ENCODE assay signal across 9 cellular contexts in the genomic region with DNA sequence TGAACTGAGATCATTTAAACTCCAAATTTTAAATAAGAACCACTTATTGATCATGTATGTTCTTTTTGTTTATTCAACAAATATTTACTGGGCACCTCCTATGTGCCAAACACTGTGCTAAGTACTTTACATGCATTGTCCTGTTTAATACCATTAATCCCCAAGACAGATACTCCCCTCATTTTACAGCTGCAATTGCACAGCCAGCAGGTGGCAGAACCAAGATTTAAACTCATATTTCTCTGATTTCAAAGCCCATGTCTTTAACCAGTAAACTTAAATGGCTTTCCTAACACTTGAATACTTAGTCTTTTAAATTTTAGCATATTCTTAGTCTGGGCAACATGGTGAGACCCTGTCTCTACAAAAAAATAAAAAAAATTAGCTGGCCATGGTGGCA. TPM values are rescaled to one million over a fixed set of nuclear protein-coding genes. Genes with fewer than 3 reads are reported as not detected.
DNase-seq lines count a peak whose midpoint lies in the region; ATAC-seq and TF ChIP-seq lines count a peak whose summit lies in the region.
"Had no signal": no experiment of that assay in that cellular context is flagged by ENCODE, and none has a peak within 500 bp of the region (broad histone marks: within the 10 kb centered on the region; RNA-seq: fewer than 3 reads in every experiment).

No MANE protein-coding gene starts in this region.

- TF ChIP-seq RAD21 in HCT116 (IDR thresholded peaks at IDR 0.05; ENCODE audit: low read depth), result peak; percentile 48

- H3K36me3 ChIP-seq in CD4-positive, CD25-positive, alpha-beta regulatory T cell (ENCODE audit: control insufficient read depth, insufficient read depth, low read length), result no peaks in the 10 kb centered on the region
- no peaks in the 10 kb centered on the region; a peak in 2 of 4 replicates for H3K36me3 ChIP-seq in HCT116 (ENCODE audit: control insufficient read depth in 1 of 2, insufficient read depth in 2 of 2, low read length in 2 of 2)

- no peak overlapping the region for H2AFZ ChIP-seq in HCT116 (ENCODE audit: low read depth, low read length, poor library complexity, severe bottlenecking)

- H3K4me1 Mint-ChIP-seq in CD4-positive, CD25-positive, alpha-beta regulatory T cell, result peaks cover 0 to 11% (median 2%) of the 10 kb centered on the region in 4 donors
- H3K4me1 Mint-ChIP-seq: stimulated activated naive CD8-positive, alpha-beta T cell treated with anti-CD3 and anti-CD28 coated beads, Interleukin-15, amount 100 ng/mL, for 72 hours had no signal

- intact Hi-C loops in HCT116 (cut with micrococcal nuclease), result loop anchor here (2.0 to 5.0 kb wide), 3 partner anchors 264 to 378 kb away; no protein-coding TSS in a partner anchor

- H3K9me3 Mint-ChIP-seq in CD4-positive, CD25-positive, alpha-beta regulatory T cell, result no peaks in the 10 kb centered on the region
- H3K9me3 Mint-ChIP-seq: stimulated activated naive CD8-positive, alpha-beta T cell treated with anti-CD3 and anti-CD28 coated beads, Interleukin-15, amount 100 ng/mL, for 72 hours had no signal

- H3K36me3 Mint-ChIP-seq in CD4-positive, CD25-positive, alpha-beta regulatory T cell, result peaks cover 21% of the 10 kb centered on the region

- no peak overlapping the region for H3K4me3 Mint-ChIP-seq in CD4-positive, CD25-positive, alpha-beta regulatory T cell
- H3K4me3 Mint-ChIP-seq: stimulated activated naive CD8-positive, alpha-beta T cell treated with anti-CD3 and anti-CD28 coated beads, Interleukin-15, amount 100 ng/mL, for 72 hours had no signal

- no peaks in the 10 kb centered on the region for H3K27me3 ChIP-seq in CD4-positive, CD25-positive, alpha-beta regulatory T cell (ENCODE audit: control insufficient read depth, insufficient read depth, low read length)
- H3K27me3 ChIP-seq in HCT116 (ENCODE audit: insufficient read depth, low read length), result no peaks in the 10 kb centered on the region

- H3K4me1 ChIP-seq in CD4-positive, CD25-positive, alpha-beta regulatory T cell (ENCODE audit: control insufficient read depth, insufficient read depth, low read length, poor library complexity, severe bottlenecking), result no peaks in the 10 kb centered on the region
- no peaks in the 10 kb centered on the region for H3K4me1 ChIP-seq in HCT116 (ENCODE audit: control insufficient read depth in 1 of 2, insufficient read depth in 2 of 2, low read length in 2 of 2)

- no peaks in the 10 kb centered on the region for H4K20me1 ChIP-seq in HCT116 (ENCODE audit: insufficient read depth)

- CTCF ChIA-PET in HCT116 (lab: Charles Lee), result interaction anchor here (0.7 to 2.3 kb wide), 6 partner anchors 9 to 377 kb away, joined by 3 to 9 read pairs (median 4); no protein-coding TSS in a partner anchor

- peak in 2 of 3 donors; percentile 23 to 58 for DNase-seq in CD4-positive, CD25-positive, alpha-beta regulatory T cell
- DNase-seq in HCT116 (ENCODE audit: low read depth, low spot score) (no peak), hippocampal formation (lab: John Stamatoyannopoulos, UW) (peak; percentile 1 to 5), DMS79 (lab: John Stamatoyannopoulos, UW) (no peak), NCI-H2081 (lab: John Stamatoyannopoulos, UW) (no peak), GM19238 (ENCODE audit: insufficient read length, low spot score) (no peak)
- DNase-seq in activated CD4-positive, alpha-beta T cell treated with anti-CD3 and anti-CD28 coated beads for 4 hours, result peak; percentile 4 to 17

- no TSS peak for BruUV-seq in HCT116 (replicated peaks; lab: Mats Ljungman, UMichigan)

- no peak overlapping the region for H3K9ac ChIP-seq in HCT116 (ENCODE audit: low read length)

- H3K27me3 Mint-ChIP-seq in CD4-positive, CD25-positive, alpha-beta regulatory T cell, result no peaks in the 10 kb centered on the region
- H3K27me3 Mint-ChIP-seq: stimulated activated naive CD8-positive, alpha-beta T cell treated with anti-CD3 and anti-CD28 coated beads, Interleukin-15, amount 100 ng/mL, for 72 hours had no signal

- no peaks in the 10 kb centered on the region for H3K9me2 ChIP-seq in HCT116 (ENCODE audit: insufficient read depth)

- no peaks in the 10 kb centered on the region for H3K9me3 ChIP-seq in CD4-positive, CD25-positive, alpha-beta regulatory T cell (ENCODE audit: control insufficient read depth in 2 of 2, low read length in 2 of 2)
- H3K9me3 ChIP-seq in HCT116 (ENCODE audit: control insufficient read depth in 1 of 2, insufficient read depth in 1 of 2, low read depth in 1 of 2, low read length in 2 of 2), result no peaks in the 10 kb centered on the region

- peak; percentile 43 to 67 (median 55); a peak in 5 of 6 replicates for TF ChIP-seq CTCF in HCT116 (IDR thresholded peaks at IDR 0.05 in 2 of 3, conservative IDR thresholded peaks at IDR 0.05 in 1 of 3; ENCODE audit: borderline replicate concordance in 1 of 3, insufficient read depth in 1 of 3, low read depth in 2 of 3, low read length in 2 of 3)

- H3K79me2 ChIP-seq in HCT116 (ENCODE audit: insufficient read depth, low read length), result no peaks in the 10 kb centered on the region

- POLR2A ChIA-PET in HCT116 (lab: Charles Lee), result no interaction called here

- H3K4me2 ChIP-seq in HCT116 (ENCODE audit: low read length), result no peak overlapping the region

- peak in 1 of 2 donors; percentile 50 for ATAC-seq in CD4-positive, CD25-positive, alpha-beta regulatory T cell (ENCODE audit: low read depth in 2 of 2)
- ATAC-seq in HCT116 (0 out of 2 replicates have a peak, but pooled peaks have one; percentile 55), HG02884 (IDR thresholded peaks at IDR 0.05; ENCODE audit: unreplicated experiment) (no peak)
- ATAC-seq: stimulated activated naive CD8-positive, alpha-beta T cell treated with anti-CD3 and anti-CD28 coated beads, Interleukin-15, amount 100 ng/mL, for 72 hours had no signal

- H3K27ac ChIP-seq in CD4-positive, CD25-positive, alpha-beta regulatory T cell (ENCODE audit: insufficient read depth, low read length, poor library complexity, severe bottlenecking), result no peak overlapping the region
- H3K27ac ChIP-seq in HCT116 (ENCODE audit: low read depth, low read length), result no peak overlapping the region

- RAD21 ChIA-PET in HCT116 (lab: Charles Lee; ENCODE audit: low non-redundant PET in 1 of 2, low total read pairs in 2 of 2, uncharacterized antibody in 2 of 2, unreplicated experiment in 2 of 2), result no interaction called here

- no peak overlapping the region for H3K27ac Mint-ChIP-seq in CD4-positive, CD25-positive, alpha-beta regulatory T cell
- H3K27ac Mint-ChIP-seq: stimulated activated naive CD8-positive, alpha-beta T cell treated with anti-CD3 and anti-CD28 coated beads, Interleukin-15, amount 100 ng/mL, for 72 hours had no signal

- H3K4me3 ChIP-seq in CD4-positive, CD25-positive, alpha-beta regulatory T cell (ENCODE audit: low read depth, low read length), result no peak overlapping the region
- H3K4me3 ChIP-seq in HCT116 (replicated peaks in 1 of 2; ENCODE audit: low read depth in 1 of 2, low read length in 2 of 2), result no peak overlapping the region

- TF ChIP-seq POLR2A in HCT116 (IDR thresholded peaks at IDR 0.05; ENCODE audit: borderline replicate concordance, extremely low read depth, insufficient read depth, insufficient read length), result no peak

TF ChIP-seq in HCT116, 20 proteins besides CTCF, POLR2A, EP300 and RAD21:
- TF ChIP-seq SIN3A (IDR thresholded peaks at IDR 0.05; ENCODE audit: low read depth) (no peak), TCF7L2 (IDR thresholded peaks at IDR 0.05; ENCODE audit: borderline replicate concordance, extremely low read depth, insufficient read depth, insufficient read length) (no peak), CEBPB (IDR thresholded peaks at IDR 0.05; ENCODE audit: low read depth) (no peak), SRF (IDR thresholded peaks at IDR 0.05; ENCODE audit: low read depth) (no peak), JUND (IDR thresholded peaks at IDR 0.05) (no peak), CBX3 (IDR thresholded peaks at IDR 0.05; ENCODE audit: low read depth) (no peak), EZH2 (IDR thresholded peaks at IDR 0.05) (no peak)
- TF ChIP-seq, protein P1, sequence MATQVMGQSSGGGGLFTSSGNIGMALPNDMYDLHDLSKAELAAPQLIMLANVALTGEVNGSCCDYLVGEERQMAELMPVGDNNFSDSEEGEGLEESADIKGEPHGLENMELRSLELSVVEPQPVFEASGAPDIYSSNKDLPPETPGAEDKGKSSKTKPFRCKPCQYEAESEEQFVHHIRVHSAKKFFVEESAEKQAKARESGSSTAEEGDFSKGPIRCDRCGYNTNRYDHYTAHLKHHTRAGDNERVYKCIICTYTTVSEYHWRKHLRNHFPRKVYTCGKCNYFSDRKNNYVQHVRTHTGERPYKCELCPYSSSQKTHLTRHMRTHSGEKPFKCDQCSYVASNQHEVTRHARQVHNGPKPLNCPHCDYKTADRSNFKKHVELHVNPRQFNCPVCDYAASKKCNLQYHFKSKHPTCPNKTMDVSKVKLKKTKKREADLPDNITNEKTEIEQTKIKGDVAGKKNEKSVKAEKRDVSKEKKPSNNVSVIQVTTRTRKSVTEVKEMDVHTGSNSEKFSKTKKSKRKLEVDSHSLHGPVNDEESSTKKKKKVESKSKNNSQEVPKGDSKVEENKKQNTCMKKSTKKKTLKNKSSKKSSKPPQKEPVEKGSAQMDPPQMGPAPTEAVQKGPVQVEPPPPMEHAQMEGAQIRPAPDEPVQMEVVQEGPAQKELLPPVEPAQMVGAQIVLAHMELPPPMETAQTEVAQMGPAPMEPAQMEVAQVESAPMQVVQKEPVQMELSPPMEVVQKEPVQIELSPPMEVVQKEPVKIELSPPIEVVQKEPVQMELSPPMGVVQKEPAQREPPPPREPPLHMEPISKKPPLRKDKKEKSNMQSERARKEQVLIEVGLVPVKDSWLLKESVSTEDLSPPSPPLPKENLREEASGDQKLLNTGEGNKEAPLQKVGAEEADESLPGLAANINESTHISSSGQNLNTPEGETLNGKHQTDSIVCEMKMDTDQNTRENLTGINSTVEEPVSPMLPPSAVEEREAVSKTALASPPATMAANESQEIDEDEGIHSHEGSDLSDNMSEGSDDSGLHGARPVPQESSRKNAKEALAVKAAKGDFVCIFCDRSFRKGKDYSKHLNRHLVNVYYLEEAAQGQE (IDR thresholded peaks at IDR 0.05; ENCODE audit: low read depth), result no peak

RNA-seq across cellular contexts. Expression of a gene that starts 43.4 kb away (rescaled TPM):
- 3.1 TPM for total RNA-seq in CD4-positive, CD25-positive, alpha-beta regulatory T cell
- 1 to 10 TPM in 2 of 4 donors, under 1 TPM in 2; 0.41 to 1.3 (median 1.1) TPM for polyA plus RNA-seq in CD4-positive, CD25-positive, alpha-beta regulatory T cell
- total RNA-seq in HCT116 (2021; ENCODE audit: unreplicated experiment), result 18.5 TPM
- polyA plus RNA-seq in HCT116 (2012), result 6.0 TPM in 2 replicates

Comparison
In these comparisons a context has a peak if more than half of its experiments do, and no peak if none do; other contexts are left out.
1. DNase-seq: peak in CD4-positive, CD25-positive, alpha-beta regulatory T cell (2 of 3), activated CD4-positive, alpha-beta T cell treated with anti-CD3 and anti-CD28 coated beads for 4 hours (2 of 2) and hippocampal formation (2 of 2); none in HCT116 (single experiment), DMS79 (single experiment), NCI-H2081 (0 of 2) and GM19238 (single experiment).